ENCODE assay signal across 1 cellular context in genomic region chr3:141395005-141395589, GRCh38.
TF ChIP-seq lines count a peak whose summit lies in the region.

No MANE protein-coding gene starts in this region.

TF ChIP-seq in A549, 52 proteins besides CTCF, POLR2A, EP300 and RAD21 (continued from another document):
- TF ChIP-seq BCL3 (IDR thresholded peaks at IDR 0.05) (no peak), CBX2 (IDR thresholded peaks at IDR 0.05; ENCODE audit: borderline replicate concordance, low read depth) (no peak), RFX5 (IDR thresholded peaks at IDR 0.05) (no peak), ZNF302 (CRISPR knock-in tag; IDR thresholded peaks at IDR 0.05) (0 out of 2 replicates have a peak, but pooled peaks have one; percentile 37), ELK1 (IDR thresholded peaks at IDR 0.05; ENCODE audit: low read depth, low read length) (no peak), CHD2 (IDR thresholded peaks at IDR 0.05; ENCODE audit: low read length, partially characterized antibody) (no peak), MAFK (IDR thresholded peaks at IDR 0.05; ENCODE audit: partially characterized antibody) (no peak), ZFP36 (IDR thresholded peaks at IDR 0.05; ENCODE audit: borderline replicate concordance, partially characterized antibody) (no peak), HEYL (CRISPR knock-in tag; IDR thresholded peaks at IDR 0.05) (peak; percentile 83), RARB (CRISPR knock-in tag; IDR thresholded peaks at IDR 0.05) (no peak), GATA3 (IDR thresholded peaks at IDR 0.05; ENCODE audit: borderline replicate concordance) (no peak), NR3C1 (IDR thresholded peaks at IDR 0.05) (no peak), ATOH8 (CRISPR knock-in tag; IDR thresholded peaks at IDR 0.05; ENCODE audit: low read depth) (peak; percentile 96), HES2 (IDR thresholded peaks at IDR 0.05) (no peak), KDM5A (IDR thresholded peaks at IDR 0.05) (no peak), HOXB5 (CRISPR knock-in tag; IDR thresholded peaks at IDR 0.05) (peak; percentile 70; the same call in 1 of the 2 replicates), ZC3H11A (IDR thresholded peaks at IDR 0.05) (no peak), PBX3 (IDR thresholded peaks at IDR 0.05) (no peak), PHF8 (IDR thresholded peaks at IDR 0.05; ENCODE audit: borderline replicate concordance, low read depth) (no peak), SMC3 (IDR thresholded peaks at IDR 0.05) (no peak)
